Comparison of ENCODE assay signal across 8 cellular contexts in the genomic region with DNA sequence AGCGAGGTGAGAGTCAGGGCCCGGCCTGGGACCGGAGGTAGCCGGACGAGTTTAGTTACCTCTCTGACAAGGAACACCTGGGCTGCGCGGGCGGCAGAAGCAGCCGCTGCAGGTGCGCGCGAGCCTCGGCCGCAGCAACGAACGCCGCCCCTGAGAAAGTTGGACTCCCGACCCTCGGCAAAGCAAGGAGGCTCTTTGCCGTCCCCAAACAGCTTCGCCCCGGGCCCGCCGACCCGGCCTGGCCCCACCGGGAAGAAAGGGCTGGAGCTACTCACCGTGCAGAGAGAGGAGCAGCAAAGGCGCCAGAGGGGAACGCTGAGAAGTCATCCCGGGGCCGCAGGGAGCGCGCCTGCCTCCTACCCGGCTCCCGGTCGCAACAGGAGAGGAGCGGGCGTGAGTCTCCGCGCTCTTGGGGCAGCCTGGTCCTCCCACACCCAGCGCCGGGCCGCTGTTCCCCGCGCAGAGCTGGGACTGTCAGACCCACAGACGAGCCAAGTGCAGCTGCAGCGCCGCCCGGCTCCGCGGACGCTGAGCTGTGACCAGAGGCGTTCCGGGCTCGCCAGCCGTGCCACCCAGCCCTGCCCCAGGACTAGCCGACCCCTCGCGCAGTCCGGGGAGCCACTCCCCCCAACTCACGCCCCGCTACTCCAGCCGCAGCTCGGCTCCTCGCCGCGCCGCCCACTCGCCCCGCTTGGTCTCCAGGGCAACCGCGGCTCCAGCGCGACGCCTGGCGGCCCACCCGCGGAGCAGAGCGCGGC. TPM values are rescaled to one million over a fixed set of nuclear protein-coding genes. Genes with fewer than 3 reads are reported as not detected.
DNase-seq lines count a peak whose midpoint lies in the region; ATAC-seq and TF ChIP-seq lines count a peak whose summit lies in the region.

A gene with protein sequence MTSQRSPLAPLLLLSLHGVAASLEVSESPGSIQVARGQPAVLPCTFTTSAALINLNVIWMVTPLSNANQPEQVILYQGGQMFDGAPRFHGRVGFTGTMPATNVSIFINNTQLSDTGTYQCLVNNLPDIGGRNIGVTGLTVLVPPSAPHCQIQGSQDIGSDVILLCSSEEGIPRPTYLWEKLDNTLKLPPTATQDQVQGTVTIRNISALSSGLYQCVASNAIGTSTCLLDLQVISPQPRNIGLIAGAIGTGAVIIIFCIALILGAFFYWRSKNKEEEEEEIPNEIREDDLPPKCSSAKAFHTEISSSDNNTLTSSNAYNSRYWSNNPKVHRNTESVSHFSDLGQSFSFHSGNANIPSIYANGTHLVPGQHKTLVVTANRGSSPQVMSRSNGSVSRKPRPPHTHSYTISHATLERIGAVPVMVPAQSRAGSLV (minus strand): TSS at position 591 of the 758 bp plus-strand sequence. CDS start 264 bp downstream, at position 327.

- H3K36me3 ChIP-seq in BE2C (no peaks in the 10 kb centered on the region), muscle layer of duodenum (ENCODE audit: control insufficient read depth in 1 of 2, insufficient read depth in 2 of 2, low read length in 2 of 2) (no peaks in the 10 kb centered on the region)

- H3K27ac ChIP-seq in muscle layer of duodenum (ENCODE audit: low read length), result no peak within 1 kb of the TSS

- peaks cover 75% of the 10 kb centered on the region for H3K27me3 ChIP-seq in BE2C
- peaks cover 5% of the 10 kb centered on the region for H3K27me3 ChIP-seq in muscle layer of duodenum (ENCODE audit: low read depth, low read length)

- peak; percentile 32 for TF ChIP-seq CTCF in BE2C (IDR thresholded peaks at IDR 0.05; ENCODE audit: low read depth, low read length)

- peak; percentile 85 for DNase-seq in BE2C
- DNase-seq in NCI-H748 treated with DMSO at 0.1 percent for 48 hours (lab: John Stamatoyannopoulos, UW), result peak; percentile 61
- peak; percentile 64 for DNase-seq in activated T-cell treated with anti-CD3 and anti-CD28 coated beads for 24 hours (ENCODE audit: low read depth)
- DNase-seq in erythroblast (lab: John Stamatoyannopoulos, UW), result peak; percentile 38 to 45
- peak; percentile 44 for DNase-seq in stimulated activated CD8-positive, alpha-beta memory T cell treated with anti-CD3 and anti-CD28 coated beads, Interleukin-7, amount 100 ng/mL, for 24 hours (ENCODE audit: low read depth)

- H3K4me1 ChIP-seq in BE2C (no peaks in the 10 kb centered on the region; the same call in 1 of the 2 replicates), muscle layer of duodenum (ENCODE audit: control insufficient read depth in 1 of 2, insufficient read depth in 2 of 2, low read length in 2 of 2) (peaks cover 0 to 5% of the 10 kb centered on the region in 2 donors)

- H3K9me3 ChIP-seq in BE2C (no peaks in the 10 kb centered on the region), muscle layer of duodenum (ENCODE audit: control insufficient read depth in 1 of 2, low read length in 2 of 2) (no peaks in the 10 kb centered on the region)

- TF ChIP-seq POLR2A in erythroblast (IDR thresholded peaks at IDR 0.05; ENCODE audit: low read length), result no peak

- H3K4me3 ChIP-seq in BE2C (ENCODE audit: low read depth, low read length) (peak within 1 kb of the TSS; percentile 53), muscle layer of duodenum (ENCODE audit: low read depth in 1 of 2, low read length in 2 of 2) (peak within 1 kb of the TSS; percentile 43 to 87)

- ATAC-seq in GM19035 (IDR thresholded peaks at IDR 0.05; ENCODE audit: unreplicated experiment), result peak; percentile 96
- ATAC-seq in HG03342 (IDR thresholded peaks at IDR 0.05; ENCODE audit: unreplicated experiment), result peak; percentile 94

RNA-seq across cellular contexts. Expression of the gene that starts here (rescaled TPM):
- not detected for polyA plus RNA-seq in BE2C (2012; ENCODE audit: insufficient read depth, insufficient read length, low read depth)
